In the genomic region with DNA sequence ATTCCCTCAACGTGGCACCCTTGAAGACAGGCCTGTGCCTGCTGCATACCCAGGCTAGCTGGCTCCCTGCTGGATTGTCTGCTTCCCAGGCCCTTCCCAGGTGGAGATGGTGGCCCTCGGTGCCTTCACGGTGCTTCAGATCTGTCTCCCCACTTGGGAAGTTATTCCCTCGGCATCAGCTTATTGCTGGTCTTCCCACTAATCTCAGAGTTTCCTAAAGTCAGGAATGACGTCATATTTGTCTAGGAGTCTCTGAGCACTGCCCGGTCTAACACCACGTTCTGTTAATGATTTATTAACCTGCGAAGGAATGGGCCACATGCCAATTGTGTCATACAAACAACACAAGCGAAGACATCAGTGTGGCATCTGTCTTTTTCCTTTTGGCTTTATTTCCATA, we compare ENCODE assay signal across 11 cellular contexts.
A peak's percentile ranks its signal among the peaks of the same experiment; 100 is the strongest.
DNase-seq lines count a peak whose midpoint lies in the region; ATAC-seq and TF ChIP-seq lines count a peak whose summit lies in the region.
"Had no signal": no experiment of that assay in that cellular context is flagged by ENCODE, and none has a peak within 500 bp of the region (broad histone marks: within the 10 kb centered on the region; RNA-seq: fewer than 3 reads in every experiment).

No MANE protein-coding gene starts in this region.

- DNase-seq in DMS53 treated with DMSO at 0.1 percent for 48 hours (lab: John Stamatoyannopoulos, UW; ENCODE audit: unreplicated experiment) (peak; percentile 84), islet precursor cell (peak; percentile 28), renal cortical epithelial cell (ENCODE audit: low read depth) (peak; percentile 95), NCI-H524 (lab: John Stamatoyannopoulos, UW) (no peak), NCI-H2196 (lab: John Stamatoyannopoulos, UW; ENCODE audit: unreplicated experiment) (no peak)
- no peak for DNase-seq in activated T-cell treated with anti-CD3 and anti-CD28 coated beads, Interleukin-2, amount 50 U/mL, for 1 hour
- DNase-seq: CD4-positive, CD25-positive, alpha-beta regulatory T cell; naive B cell; NCI-H774 had no signal

- no peak for TF ChIP-seq CTCF in VCaP (conservative IDR thresholded peaks at IDR 0.05)

- ATAC-seq in GM18907 (IDR thresholded peaks at IDR 0.05; ENCODE audit: unreplicated experiment): no peak

- H3K27ac ChIP-seq in VCaP: peak overlapping the region; percentile 70

Comparison
In these comparisons a context has a peak if more than half of its experiments do, and no peak if none do; other contexts are left out.
1. DNase-seq: peak in DMS53 treated with DMSO at 0.1 percent for 48 hours (single experiment), islet precursor cell (single experiment) and renal cortical epithelial cell (single experiment); none in NCI-H524 (0 of 2), NCI-H2196 (single experiment) and activated T-cell treated with anti-CD3 and anti-CD28 coated beads, Interleukin-2, amount 50 U/mL, for 1 hour (single experiment).